Comparison of ENCODE assay signal across 10 cellular contexts in genomic region chr16:4376126-4376819, GRCh38. TPM values are rescaled to one million over a fixed set of nuclear protein-coding genes. Genes with fewer than 3 reads are reported as not detected.
DNase-seq lines count a peak whose midpoint lies in the region; ATAC-seq, FAIRE-seq and TF ChIP-seq lines count a peak whose summit lies in the region.
"Had no signal": no experiment of that assay in that cellular context is flagged by ENCODE, and none has a peak within 500 bp of the region (broad histone marks: within the 10 kb centered on the region; RNA-seq: fewer than 3 reads in every experiment).

No MANE protein-coding gene starts in this region.

- no peak for FAIRE-seq in RCC 7860 (lab: Jason Lieb, UNC)

- peaks cover 38 to 49% of the 10 kb centered on the region in 2 donors for H3K4me1 ChIP-seq in gastrocnemius medialis

- no peak for TF ChIP-seq CTCF in brain microvascular endothelial cell (IDR thresholded peaks at IDR 0.05; ENCODE audit: low read depth, low read length, missing control alignments)
- no peak for TF ChIP-seq CTCF in gastrocnemius medialis (IDR thresholded peaks at IDR 0.05 in 4 of 5, conservative IDR thresholded peaks at IDR 0.05 in 1 of 5)

- TF ChIP-seq POLR2A in gastrocnemius medialis (IDR thresholded peaks at IDR 0.05), result no peak

- H3K9me3 ChIP-seq in gastrocnemius medialis, result no peaks in the 10 kb centered on the region

- H3K4me3 ChIP-seq in brain microvascular endothelial cell (ENCODE audit: low read depth, low read length) (peak overlapping the region; percentile 5), gastrocnemius medialis (peak overlapping the region; percentile 10 to 22 (median 16))

- in situ Hi-C loops in brain microvascular endothelial cell (cut with HindIII; ENCODE audit: low pct_ligation_motif_present, low sequenced_read_pairs) (no loop called here), gastrocnemius medialis (cut with MboI; ENCODE audit: low sequenced_read_pairs in 4 of 4) (no loop called here)

- H3K27me3 ChIP-seq in brain microvascular endothelial cell (replicated peaks), result no peaks in the 10 kb centered on the region
- H3K27me3 ChIP-seq in gastrocnemius medialis, result no peaks in the 10 kb centered on the region

- ATAC-seq in gastrocnemius medialis, result peak; percentile 53 to 72
- no peak for ATAC-seq in HG02678 (IDR thresholded peaks at IDR 0.05; ENCODE audit: unreplicated experiment)
- no peak for ATAC-seq in GM19397 (IDR thresholded peaks at IDR 0.05; ENCODE audit: unreplicated experiment)
- ATAC-seq in HG03175 (IDR thresholded peaks at IDR 0.05; ENCODE audit: unreplicated experiment), result no peak

- intact Hi-C loops in gastrocnemius medialis (cut with DNase I; ENCODE audit: low total_unique reads), result no loop called here

- DNase-seq in GM03348 (ENCODE audit: low spot score) (peak; percentile 91), brain microvascular endothelial cell (peak; percentile 56), islet precursor cell (peak; percentile 57), gastrocnemius medialis (peak; percentile 76 to 92), RCC 7860 (ENCODE audit: low spot score) (no peak)
- DNase-seq: T-helper 9 cell had no signal

- H3K27ac ChIP-seq in brain microvascular endothelial cell (peak overlapping the region; percentile 73), gastrocnemius medialis (peak overlapping the region; percentile 73 to 84 (median 82))
- H3K27ac ChIP-seq: HL-60 had no signal

- peaks cover 8% of the 10 kb centered on the region for H3K36me3 ChIP-seq in brain microvascular endothelial cell (replicated peaks)
- no peaks in the 10 kb centered on the region for H3K36me3 ChIP-seq in gastrocnemius medialis

RNA-seq across cellular contexts. Expression of gene VASN, which starts 4.6 kb away (rescaled TPM):
- total RNA-seq in gastrocnemius medialis, result 10 to 100 TPM in 1 of 4 donors, 1 to 10 TPM in 3; 2.4 to 12.8 (median 3.7) TPM

RNA-seq across cellular contexts. Expression of gene PAM16, which starts 25.2 kb away (rescaled TPM):
- total RNA-seq in gastrocnemius medialis, result 100 to 1,000 TPM; 112 to 174 (median 132) TPM

RNA-seq across cellular contexts. Expression of gene CORO7, which starts 40.1 kb away (rescaled TPM):
- 10 to 100 TPM in 1 of 4 donors, 1 to 10 TPM in 3; 5.7 to 15.3 (median 7.2) TPM for total RNA-seq in gastrocnemius medialis

RNA-seq across cellular contexts. Expression of gene DNAJA3, which starts 49.4 kb away (rescaled TPM):
- total RNA-seq in gastrocnemius medialis, result 100 to 1,000 TPM in 2 of 4 donors, 10 to 100 TPM in 2; 94.8 to 114 (median 103) TPM

Comparison
In these comparisons a context has a peak if more than half of its experiments do, and no peak if none do; other contexts are left out.
1. ATAC-seq: peak in gastrocnemius medialis (2 of 2); none in HG02678 (single experiment), GM19397 (single experiment) and HG03175 (single experiment).